ENCODE assay signal across 13 cellular contexts in the genomic region with DNA sequence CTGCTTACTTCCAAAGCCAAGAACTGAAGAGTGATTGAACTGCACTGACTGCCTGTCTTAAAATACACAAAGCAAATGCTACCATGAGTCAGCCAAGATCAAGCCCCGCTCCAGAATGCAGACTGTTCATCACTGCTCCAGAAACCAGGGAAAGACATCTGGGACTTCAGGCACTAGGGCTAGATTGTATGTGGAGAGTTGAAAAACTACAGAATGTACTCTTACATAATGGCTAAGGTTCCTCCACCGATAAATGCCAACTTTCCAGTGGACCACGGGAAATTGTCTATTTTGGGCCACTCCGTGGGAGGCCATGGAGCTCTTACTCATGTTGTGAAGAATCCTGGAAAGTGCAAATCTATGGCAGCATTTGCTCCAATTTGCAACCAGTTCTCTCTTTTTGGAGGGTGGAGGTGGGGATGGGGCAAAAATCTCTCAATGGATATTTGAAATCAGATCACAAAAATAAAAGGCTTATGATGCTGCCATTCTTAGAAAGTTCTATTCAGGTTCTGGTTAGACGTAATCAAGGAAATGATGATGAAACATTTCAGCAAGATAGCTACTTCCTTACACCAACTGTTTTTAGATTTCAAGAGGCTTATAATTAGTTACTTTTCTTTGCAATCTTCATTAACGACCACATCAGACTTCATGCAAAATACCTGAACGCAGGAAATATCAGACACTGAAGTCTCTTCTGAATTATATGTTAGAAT. TPM values are rescaled to one million over a fixed set of nuclear protein-coding genes. Genes with fewer than 3 reads are reported as not detected.
DNase-seq lines count a peak whose midpoint lies in the region; ATAC-seq and TF ChIP-seq lines count a peak whose summit lies in the region.
"Had no signal": no experiment of that assay in that cellular context is flagged by ENCODE, and none has a peak within 500 bp of the region (broad histone marks: within the 10 kb centered on the region; RNA-seq: fewer than 3 reads in every experiment).

No MANE protein-coding gene starts in this region.

- TF ChIP-seq CTCF in SK-N-SH (IDR thresholded peaks at IDR 0.05) (no peak), fibroblast of pulmonary artery (IDR thresholded peaks at IDR 0.05; ENCODE audit: low read length, missing control alignments) (no peak), smooth muscle cell (IDR thresholded peaks at IDR 0.05; ENCODE audit: borderline replicate concordance, insufficient read depth, poor library complexity, severe bottlenecking) (no peak), Caco-2 (IDR thresholded peaks at IDR 0.05; ENCODE audit: insufficient read depth in 1 of 2, low read depth in 1 of 2, low read length in 1 of 2, severe bottlenecking in 1 of 2, unreplicated experiment in 1 of 2) (no peak)

- no peak for DNase-seq in SK-N-SH
- peak; percentile 46 for DNase-seq in OCI-M1 (lab: John Stamatoyannopoulos, UW)
- peak; percentile 83 for DNase-seq in fibroblast of pulmonary artery (ENCODE audit: low read depth)
- DNase-seq in smooth muscle cell (lab: John Stamatoyannopoulos, UW; ENCODE audit: unreplicated experiment) = no peak
- no peak for DNase-seq in Caco-2
- no peak for DNase-seq in DMS79 (lab: John Stamatoyannopoulos, UW)
- DNase-seq: erythroblast, kidney glomerular epithelial cell, NCI-H146 had no signal

- WGBS in SK-N-SH (ENCODE audit: low lambda C conversion rate) = 65% methylated on average over 7 of the region's 7 CpGs
- WGBS in smooth muscle cell (ENCODE audit: low lambda C conversion rate) = 62% methylated on average over 7 of the region's 7 CpGs

- no peak for TF ChIP-seq RAD21 in SK-N-SH (IDR thresholded peaks at IDR 0.05; ENCODE audit: low read length)

- H3K27me3 ChIP-seq in SK-N-SH (ENCODE audit: insufficient read depth) = no peaks in the 10 kb centered on the region
- H3K27me3 ChIP-seq in smooth muscle cell (ENCODE audit: low read depth) = no peaks in the 10 kb centered on the region
- no peaks in the 10 kb centered on the region for H3K27me3 ChIP-seq in Caco-2 (replicated peaks; ENCODE audit: control insufficient read depth, insufficient read depth, low read length)
- H3K27me3 ChIP-seq: vagina had no signal

- H3K4me3 Mint-ChIP-seq in Caco-2 (ENCODE audit: unreplicated experiment) = no peak overlapping the region

- H3K4me2 ChIP-seq in SK-N-SH (no peak overlapping the region), smooth muscle cell (peak overlapping the region; percentile 58)

- H3K79me2 ChIP-seq in SK-N-SH (ENCODE audit: insufficient read depth) (no peaks in the 10 kb centered on the region), smooth muscle cell (ENCODE audit: low read depth) (no peaks in the 10 kb centered on the region)
- H3K79me2 ChIP-seq: parathyroid adenoma had no signal

- no peak overlapping the region for H3K27ac Mint-ChIP-seq in Caco-2 (ENCODE audit: unreplicated experiment)

- H3K9me3 ChIP-seq in SK-N-SH (no peaks in the 10 kb centered on the region), smooth muscle cell (replicated peaks; ENCODE audit: low read depth) (no peaks in the 10 kb centered on the region), Caco-2 (no peaks in the 10 kb centered on the region)
- H3K9me3 ChIP-seq: vagina had no signal

- POLR2A ChIA-PET in SK-N-SH (lab: Yijun Ruan, JAX) (no interaction called here), Caco-2 (lab: Charles Lee) (no interaction called here)

- no peak for TF ChIP-seq EP300 in SK-N-SH (IDR thresholded peaks at IDR 0.05; ENCODE audit: borderline replicate concordance in 1 of 2, low read depth in 1 of 2, low read length in 1 of 2)

- H4K20me1 ChIP-seq in SK-N-SH (ENCODE audit: insufficient read depth) = no peaks in the 10 kb centered on the region
- no peaks in the 10 kb centered on the region for H4K20me1 ChIP-seq in smooth muscle cell (ENCODE audit: low read depth)

- H3K36me3 ChIP-seq in SK-N-SH (replicated peaks in 1 of 2; ENCODE audit: control insufficient read depth in 1 of 2, insufficient read depth in 2 of 2, low read length in 1 of 2) = no peaks in the 10 kb centered on the region
- H3K36me3 ChIP-seq in smooth muscle cell (ENCODE audit: low read depth) = no peaks in the 10 kb centered on the region
- H3K36me3 ChIP-seq in Caco-2 (ENCODE audit: control insufficient read depth, insufficient read depth, low read length) = no peaks in the 10 kb centered on the region
- H3K36me3 ChIP-seq: vagina had no signal

- H3K4me1 ChIP-seq in SK-N-SH (ENCODE audit: control insufficient read depth in 1 of 2, insufficient read depth in 2 of 2, low read depth in 1 of 2, low read length in 1 of 2) (no peaks in the 10 kb centered on the region), smooth muscle cell (ENCODE audit: low read depth) (peaks cover 3% of the 10 kb centered on the region), Caco-2 (no peaks in the 10 kb centered on the region)
- H3K4me1 ChIP-seq: parathyroid adenoma, vagina had no signal

- H3K9me3 Mint-ChIP-seq in Caco-2 (ENCODE audit: unreplicated experiment) = no peaks in the 10 kb centered on the region

- intact Hi-C loops in Caco-2 (cut with micrococcal nuclease; ENCODE audit: unreplicated experiment) = no loop called here

- H2AFZ ChIP-seq in SK-N-SH (ENCODE audit: low read depth) (no peak overlapping the region), smooth muscle cell (ENCODE audit: low read depth) (peak overlapping the region; percentile 35)
- H2AFZ ChIP-seq: parathyroid adenoma had no signal

- H3K9ac ChIP-seq in SK-N-SH = no peak overlapping the region
- H3K9ac ChIP-seq in smooth muscle cell (ENCODE audit: low read depth) = no peak overlapping the region
- H3K9ac ChIP-seq: parathyroid adenoma had no signal

- H3K27ac ChIP-seq in SK-N-SH (ENCODE audit: low read depth in 2 of 2, low read length in 1 of 2) (peak overlapping the region in 1 of 2 experiments; percentile 24; a peak in 1 of 4 replicates), smooth muscle cell (ENCODE audit: low read depth) (peak overlapping the region; percentile 16)
- H3K27ac ChIP-seq: parathyroid adenoma, vagina had no signal

- ATAC-seq in SK-N-SH treated with all-trans-retinoic acid at 6 μM for 48 hours (peak; percentile 28; the same call in 2 of the 3 replicates), GM21447 (IDR thresholded peaks at IDR 0.05; ENCODE audit: unreplicated experiment) (no peak)

- H3K27me3 Mint-ChIP-seq in Caco-2 (ENCODE audit: insufficient read depth, unreplicated experiment) = no peaks in the 10 kb centered on the region

- no TSS peak for BruUV-seq in Caco-2 (replicated peaks; lab: Mats Ljungman, UMichigan)

- H3F3A ChIP-seq in SK-N-SH (replicated peaks; ENCODE audit: insufficient read depth) (peaks cover 3% of the 10 kb centered on the region), smooth muscle cell (ENCODE audit: low read depth) (no peaks in the 10 kb centered on the region)

- H3K4me3 ChIP-seq in SK-N-SH (ENCODE audit: low read depth in 2 of 2, low read length in 1 of 2) = no peak overlapping the region
- H3K4me3 ChIP-seq in fibroblast of pulmonary artery (replicated peaks; ENCODE audit: low read depth, low read length) = no peak overlapping the region
- H3K4me3 ChIP-seq in smooth muscle cell = no peak overlapping the region
- H3K4me3 ChIP-seq in Caco-2 (ENCODE audit: low read depth, low read length) = no peak overlapping the region
- H3K4me3 ChIP-seq: vagina had no signal

- CTCF ChIA-PET in SK-N-SH (lab: Yijun Ruan, JAX) (no interaction called here), Caco-2 (lab: Charles Lee) (no interaction called here)

- peaks cover 7% of the 10 kb centered on the region for H3K4me1 Mint-ChIP-seq in Caco-2 (ENCODE audit: low read depth, unreplicated experiment)

- no peaks in the 10 kb centered on the region for H3K9me2 ChIP-seq in SK-N-SH

- H3K36me3 Mint-ChIP-seq in Caco-2 (ENCODE audit: insufficient read depth, unreplicated experiment) = no peaks in the 10 kb centered on the region

TF ChIP-seq in SK-N-SH treated with all-trans-retinoic acid at 6 μM for 48 hours, 23 proteins besides CTCF, POLR2A, EP300 and RAD21 (continues in another document):
- TF ChIP-seq ZC3H10 (CRISPR knock-in tag; IDR thresholded peaks at IDR 0.05) (no peak), ZFP3 (CRISPR knock-in tag; IDR thresholded peaks at IDR 0.05) (no peak), ARNTL (CRISPR knock-in tag; IDR thresholded peaks at IDR 0.05; ENCODE audit: borderline replicate concordance, low read depth) (no peak), SNAI2 (CRISPR knock-in tag; IDR thresholded peaks at IDR 0.05) (no peak), ESRRG (CRISPR knock-in tag; IDR thresholded peaks at IDR 0.05) (no peak)
- TF ChIP-seq, protein P1, sequence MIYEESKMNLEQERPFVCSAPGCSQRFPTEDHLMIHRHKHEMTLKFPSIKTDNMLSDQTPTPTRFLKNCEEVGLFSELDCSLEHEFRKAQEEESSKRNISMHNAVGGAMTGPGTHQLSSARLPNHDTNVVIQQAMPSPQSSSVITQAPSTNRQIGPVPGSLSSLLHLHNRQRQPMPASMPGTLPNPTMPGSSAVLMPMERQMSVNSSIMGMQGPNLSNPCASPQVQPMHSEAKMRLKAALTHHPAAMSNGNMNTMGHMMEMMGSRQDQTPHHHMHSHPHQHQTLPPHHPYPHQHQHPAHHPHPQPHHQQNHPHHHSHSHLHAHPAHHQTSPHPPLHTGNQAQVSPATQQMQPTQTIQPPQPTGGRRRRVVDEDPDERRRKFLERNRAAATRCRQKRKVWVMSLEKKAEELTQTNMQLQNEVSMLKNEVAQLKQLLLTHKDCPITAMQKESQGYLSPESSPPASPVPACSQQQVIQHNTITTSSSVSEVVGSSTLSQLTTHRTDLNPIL (CRISPR knock-in tag; IDR thresholded peaks at IDR 0.05; ENCODE audit: low read depth) = no peak

TF ChIP-seq in SK-N-SH, 30 proteins besides CTCF, POLR2A, EP300 and RAD21 (continues in another document):
- TF ChIP-seq, protein P2, sequence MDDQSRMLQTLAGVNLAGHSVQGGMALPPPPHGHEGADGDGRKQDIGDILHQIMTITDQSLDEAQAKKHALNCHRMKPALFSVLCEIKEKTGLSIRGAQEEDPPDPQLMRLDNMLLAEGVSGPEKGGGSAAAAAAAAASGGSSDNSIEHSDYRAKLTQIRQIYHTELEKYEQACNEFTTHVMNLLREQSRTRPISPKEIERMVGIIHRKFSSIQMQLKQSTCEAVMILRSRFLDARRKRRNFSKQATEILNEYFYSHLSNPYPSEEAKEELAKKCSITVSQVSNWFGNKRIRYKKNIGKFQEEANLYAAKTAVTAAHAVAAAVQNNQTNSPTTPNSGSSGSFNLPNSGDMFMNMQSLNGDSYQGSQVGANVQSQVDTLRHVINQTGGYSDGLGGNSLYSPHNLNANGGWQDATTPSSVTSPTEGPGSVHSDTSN (IDR thresholded peaks at IDR 0.05) = no peak
- TF ChIP-seq JUND (IDR thresholded peaks at IDR 0.05) (no peak), FOSL2 (IDR thresholded peaks at IDR 0.05; ENCODE audit: borderline replicate concordance, low read depth) (no peak), MEF2A (IDR thresholded peaks at IDR 0.05; ENCODE audit: borderline replicate concordance, low read depth) (no peak), TAF1 (IDR thresholded peaks at IDR 0.05; ENCODE audit: borderline replicate concordance, low read depth, low read length) (no peak), TEAD4 (IDR thresholded peaks at IDR 0.05; ENCODE audit: borderline replicate concordance, insufficient read depth) (no peak)

RNA-seq across cellular contexts. Expression of a gene that starts 11.8 kb away (rescaled TPM):
- polyA plus RNA-seq in SK-N-SH (2012; rRNA removed) = 8.5 and 10.0 TPM in 2 replicates
- 9.2 and 9.8 TPM in 2 replicates for polyA plus RNA-seq in SK-N-SH (2012; cell fraction: cytosol; rRNA removed)
- 6.8 and 10.9 TPM in 2 replicates for polyA plus RNA-seq in SK-N-SH (2012; cell fraction: nucleus; rRNA removed)
- total RNA-seq in smooth muscle cell = 16.8 and 19.0 TPM in 2 replicates
- polyA plus RNA-seq in smooth muscle cell = 19.7 and 27.7 TPM in 2 replicates
- 8.5 and 8.9 TPM in 2 replicates for total RNA-seq in Caco-2 (2022)

Comparison
In these comparisons a context has a peak if more than half of its experiments do, and no peak if none do; other contexts are left out.
1. DNase-seq: peak in OCI-M1 (single experiment) and fibroblast of pulmonary artery (single experiment); none in SK-N-SH (single experiment), smooth muscle cell (single experiment), Caco-2 (0 of 2) and DMS79 (single experiment).